12 cellular contexts compared by ENCODE assay signal in the genomic region with DNA sequence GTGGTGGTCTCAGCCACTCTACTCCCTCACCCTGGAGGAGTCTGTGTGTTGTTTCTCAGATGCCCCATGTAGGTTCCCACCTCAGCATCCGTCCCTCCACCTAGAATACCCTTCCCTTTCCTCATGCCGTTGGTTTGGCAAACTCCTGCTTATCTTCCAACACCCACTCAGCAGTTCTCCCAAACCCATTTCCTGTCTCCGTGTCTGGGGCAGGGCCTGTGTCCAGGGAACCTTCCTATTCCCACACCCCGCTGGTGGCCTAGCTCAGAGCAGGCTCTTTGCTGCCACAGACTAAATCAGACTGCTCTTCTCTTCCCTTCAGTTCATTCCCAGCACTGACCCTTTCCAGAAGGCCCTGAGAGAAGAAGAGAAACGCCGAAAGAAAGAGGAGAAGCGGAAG. TPM values are rescaled to one million over a fixed set of nuclear protein-coding genes. Genes with fewer than 3 reads are reported as not detected.
DNase-seq lines count a peak whose midpoint lies in the region; ATAC-seq lines count a peak whose summit lies in the region.
"Had no signal": no experiment of that assay in that cellular context is flagged by ENCODE, and none has a peak within 500 bp of the region (broad histone marks: within the 10 kb centered on the region; RNA-seq: fewer than 3 reads in every experiment).

No MANE protein-coding gene starts in this region.

- H3K4me3 ChIP-seq in right cardiac atrium (ENCODE audit: low read length): no peak overlapping the region
- H3K4me3 ChIP-seq: mucosa of descending colon had no signal

- H3K27me3 ChIP-seq in right cardiac atrium (ENCODE audit: control insufficient read depth, insufficient read depth): no peaks in the 10 kb centered on the region

- H3K27me3 Mint-ChIP-seq in T-helper 2 cell treated with Interferon-gamma antibody and Interleukin-4, amounts not matched to agents 5 μg/mL and 100 μg/mL, for 36 hours (ENCODE audit: low read depth): no peaks in the 10 kb centered on the region
- H3K27me3 Mint-ChIP-seq in activated T-helper 2 cell treated with anti-CD3 and anti-CD28 coated beads, Interferon-gamma antibody, Interleukin-2, Interleukin-4, amounts not matched to agents 10 μg/mL and 5 μg/mL and 100 μg/mL, durations not matched to agents 14 hours and 24 hours and 36 hours (ENCODE audit: low read depth): no peaks in the 10 kb centered on the region
- H3K27me3 Mint-ChIP-seq: activated B cell treated with CpG ODN at 0.5 μM for 24 hours had no signal

- H3K27ac ChIP-seq in right cardiac atrium (ENCODE audit: low read length): peak overlapping the region; percentile 9

- WGBS in right cardiac atrium: 42% methylated on average over 7 of the region's 7 CpGs

- H3K9me3 ChIP-seq in right cardiac atrium (ENCODE audit: control insufficient read depth, low read length): no peaks in the 10 kb centered on the region
- H3K9me3 ChIP-seq: mucosa of descending colon had no signal

- H3K9me3 Mint-ChIP-seq in T-helper 2 cell treated with Interferon-gamma antibody and Interleukin-4, amounts not matched to agents 5 μg/mL and 100 μg/mL, for 36 hours: no peaks in the 10 kb centered on the region
- H3K9me3 Mint-ChIP-seq in activated T-helper 2 cell treated with anti-CD3 and anti-CD28 coated beads, Interferon-gamma antibody, Interleukin-2, Interleukin-4, amounts not matched to agents 10 μg/mL and 5 μg/mL and 100 μg/mL, durations not matched to agents 14 hours and 24 hours and 36 hours: no peaks in the 10 kb centered on the region
- H3K9me3 Mint-ChIP-seq in stimulated activated effector memory CD8-positive, alpha-beta T cell treated with anti-CD3 and anti-CD28 coated beads, Interleukin-12 subunit alpha, Interleukin-12 subunit beta, amount 100 ng/mL, for 72 hours: no peaks in the 10 kb centered on the region
- H3K9me3 Mint-ChIP-seq: activated B cell treated with CpG ODN at 0.5 μM for 24 hours had no signal

- H3K4me1 ChIP-seq in right cardiac atrium (ENCODE audit: control insufficient read depth, insufficient read depth, low read length): peaks cover 18% of the 10 kb centered on the region

- intact Hi-C loops in activated T-helper 2 cell treated with anti-CD3 and anti-CD28 coated beads, Interferon-gamma antibody, Interleukin-2, Interleukin-4, amounts not matched to agents 10 μg/mL and 5 μg/mL and 100 μg/mL, durations not matched to agents 14 hours and 24 hours and 36 hours (cut with micrococcal nuclease): no loop called here
- intact Hi-C loops in right cardiac atrium (cut with DNase I): no loop called here

- peaks cover 19% of the 10 kb centered on the region for H3K4me1 Mint-ChIP-seq in T-helper 2 cell treated with Interferon-gamma antibody and Interleukin-4, amounts not matched to agents 5 μg/mL and 100 μg/mL, for 36 hours (ENCODE audit: low read depth)
- peaks cover 37% of the 10 kb centered on the region for H3K4me1 Mint-ChIP-seq in activated T-helper 2 cell treated with anti-CD3 and anti-CD28 coated beads, Interferon-gamma antibody, Interleukin-2, Interleukin-4, amounts not matched to agents 10 μg/mL and 5 μg/mL and 100 μg/mL, durations not matched to agents 14 hours and 24 hours and 36 hours (ENCODE audit: low read depth)
- peaks cover 70% of the 10 kb centered on the region for H3K4me1 Mint-ChIP-seq in stimulated activated effector memory CD8-positive, alpha-beta T cell treated with anti-CD3 and anti-CD28 coated beads, Interleukin-12 subunit alpha, Interleukin-12 subunit beta, amount 100 ng/mL, for 72 hours

- H3K27ac Mint-ChIP-seq in T-helper 2 cell treated with Interferon-gamma antibody and Interleukin-4, amounts not matched to agents 5 μg/mL and 100 μg/mL, for 36 hours: peak overlapping the region; percentile 60
- peak overlapping the region; percentile 30 for H3K27ac Mint-ChIP-seq in activated T-helper 2 cell treated with anti-CD3 and anti-CD28 coated beads, Interferon-gamma antibody, Interleukin-2, Interleukin-4, amounts not matched to agents 10 μg/mL and 5 μg/mL and 100 μg/mL, durations not matched to agents 14 hours and 24 hours and 36 hours
- peak overlapping the region; percentile 82 for H3K27ac Mint-ChIP-seq in stimulated activated effector memory CD8-positive, alpha-beta T cell treated with anti-CD3 and anti-CD28 coated beads, Interleukin-12 subunit alpha, Interleukin-12 subunit beta, amount 100 ng/mL, for 72 hours
- H3K27ac Mint-ChIP-seq: activated B cell treated with CpG ODN at 0.5 μM for 24 hours had no signal

- ATAC-seq in right cardiac atrium (peak; percentile 24 to 68), HG02610 (IDR thresholded peaks at IDR 0.05; ENCODE audit: unreplicated experiment) (no peak), GM21723 (IDR thresholded peaks at IDR 0.05; ENCODE audit: unreplicated experiment) (no peak)
- ATAC-seq in stimulated activated effector memory CD8-positive, alpha-beta T cell treated with anti-CD3 and anti-CD28 coated beads, Interleukin-12 subunit alpha, Interleukin-12 subunit beta, amount 100 ng/mL, for 72 hours: no peak
- ATAC-seq: mucosa of descending colon had no signal

- H3K36me3 Mint-ChIP-seq in T-helper 2 cell treated with Interferon-gamma antibody and Interleukin-4, amounts not matched to agents 5 μg/mL and 100 μg/mL, for 36 hours (ENCODE audit: low read depth): peaks cover 34% of the 10 kb centered on the region
- peaks cover 36% of the 10 kb centered on the region for H3K36me3 Mint-ChIP-seq in activated T-helper 2 cell treated with anti-CD3 and anti-CD28 coated beads, Interferon-gamma antibody, Interleukin-2, Interleukin-4, amounts not matched to agents 10 μg/mL and 5 μg/mL and 100 μg/mL, durations not matched to agents 14 hours and 24 hours and 36 hours (ENCODE audit: low read depth)
- H3K36me3 Mint-ChIP-seq in stimulated activated effector memory CD8-positive, alpha-beta T cell treated with anti-CD3 and anti-CD28 coated beads, Interleukin-12 subunit alpha, Interleukin-12 subunit beta, amount 100 ng/mL, for 72 hours: peaks cover 26% of the 10 kb centered on the region

- no peak overlapping the region for H3K4me3 Mint-ChIP-seq in T-helper 2 cell treated with Interferon-gamma antibody and Interleukin-4, amounts not matched to agents 5 μg/mL and 100 μg/mL, for 36 hours
- H3K4me3 Mint-ChIP-seq in activated T-helper 2 cell treated with anti-CD3 and anti-CD28 coated beads, Interferon-gamma antibody, Interleukin-2, Interleukin-4, amounts not matched to agents 10 μg/mL and 5 μg/mL and 100 μg/mL, durations not matched to agents 14 hours and 24 hours and 36 hours (ENCODE audit: low read depth): no peak overlapping the region
- H3K4me3 Mint-ChIP-seq in stimulated activated effector memory CD8-positive, alpha-beta T cell treated with anti-CD3 and anti-CD28 coated beads, Interleukin-12 subunit alpha, Interleukin-12 subunit beta, amount 100 ng/mL, for 72 hours: no peak overlapping the region
- H3K4me3 Mint-ChIP-seq: activated B cell treated with CpG ODN at 0.5 μM for 24 hours had no signal

- DNase-seq in T-helper 2 cell treated with Interferon-gamma antibody and Interleukin-4, amounts not matched to agents 5 μg/mL and 100 μg/mL, for 36 hours (ENCODE audit: low spot score): no peak
- DNase-seq in T-helper 2 cell: no peak
- DNase-seq in activated T-helper 2 cell treated with anti-CD3 and anti-CD28 coated beads, Interferon-gamma antibody, Interleukin-2, Interleukin-4, amounts not matched to agents 10 μg/mL and 5 μg/mL and 100 μg/mL, durations not matched to agents 14 hours and 24 hours and 36 hours (ENCODE audit: low spot score): no peak
- DNase-seq in right cardiac atrium: peak in 2 of 3 donors; percentile 59 to 65
- DNase-seq in stimulated activated effector memory CD8-positive, alpha-beta T cell treated with anti-CD3 and anti-CD28 coated beads, Interleukin-12 subunit alpha, Interleukin-12 subunit beta, amount 100 ng/mL, for 72 hours (ENCODE audit: low spot score in 2 of 2): no peak
- no peak for DNase-seq in Ammon's horn (ENCODE audit: low spot score)
- DNase-seq: 8988T; activated B cell treated with CpG ODN at 0.5 μM for 24 hours; activated effector memory CD4-positive, alpha-beta T cell treated with anti-CD3 and anti-CD28 coated beads, Interleukin-2, amount 50 U/mL, for 16 hours had no signal

RNA-seq across cellular contexts. Expression of gene SREBF2, which starts 7.5 kb away (rescaled TPM):
- total RNA-seq in activated T-helper 2 cell treated with anti-CD3 and anti-CD28 coated beads, Interferon-gamma antibody, Interleukin-2, Interleukin-4, amounts not matched to agents 10 μg/mL and 5 μg/mL and 100 μg/mL, durations not matched to agents 14 hours and 24 hours and 36 hours: 191 and 202 TPM in 2 replicates
- 100 to 1,000 TPM in 2 of 4 donors, 10 to 100 TPM in 2; 77.8 to 119 (median 106) TPM for total RNA-seq in right cardiac atrium
- 71.2 TPM for polyA plus RNA-seq in right cardiac atrium

RNA-seq across cellular contexts. Expression of gene CCDC134, which starts 24.9 kb away (rescaled TPM):
- 17.4 and 19.6 TPM in 2 replicates for total RNA-seq in activated T-helper 2 cell treated with anti-CD3 and anti-CD28 coated beads, Interferon-gamma antibody, Interleukin-2, Interleukin-4, amounts not matched to agents 10 μg/mL and 5 μg/mL and 100 μg/mL, durations not matched to agents 14 hours and 24 hours and 36 hours
- 1 to 10 TPM; 4.1 to 6.6 (median 5.1) TPM for total RNA-seq in right cardiac atrium
- 2.2 TPM for polyA plus RNA-seq in right cardiac atrium

Comparison
In these comparisons a context has a peak if more than half of its experiments do, and no peak if none do; other contexts are left out.
1. DNase-seq: peak in right cardiac atrium (2 of 3); none in T-helper 2 cell treated with Interferon-gamma antibody and Interleukin-4, amounts not matched to agents 5 μg/mL and 100 μg/mL, for 36 hours (single experiment), T-helper 2 cell (0 of 5), activated T-helper 2 cell treated with anti-CD3 and anti-CD28 coated beads, Interferon-gamma antibody, Interleukin-2, Interleukin-4, amounts not matched to agents 10 μg/mL and 5 μg/mL and 100 μg/mL, durations not matched to agents 14 hours and 24 hours and 36 hours (single experiment), stimulated activated effector memory CD8-positive, alpha-beta T cell treated with anti-CD3 and anti-CD28 coated beads, Interleukin-12 subunit alpha, Interleukin-12 subunit beta, amount 100 ng/mL, for 72 hours (0 of 2) and Ammon's horn (single experiment).
2. H3K27ac Mint-ChIP-seq: peak in every context shown above with its lines; median percentile 82 in stimulated activated effector memory CD8-positive, alpha-beta T cell treated with anti-CD3 and anti-CD28 coated beads, Interleukin-12 subunit alpha, Interleukin-12 subunit beta, amount 100 ng/mL, for 72 hours; 60 in T-helper 2 cell treated with Interferon-gamma antibody and Interleukin-4, amounts not matched to agents 5 μg/mL and 100 μg/mL, for 36 hours; 30 in activated T-helper 2 cell treated with anti-CD3 and anti-CD28 coated beads, Interferon-gamma antibody, Interleukin-2, Interleukin-4, amounts not matched to agents 10 μg/mL and 5 μg/mL and 100 μg/mL, durations not matched to agents 14 hours and 24 hours and 36 hours.
3. ATAC-seq: peak in right cardiac atrium (2 of 2); none in stimulated activated effector memory CD8-positive, alpha-beta T cell treated with anti-CD3 and anti-CD28 coated beads, Interleukin-12 subunit alpha, Interleukin-12 subunit beta, amount 100 ng/mL, for 72 hours (single experiment), HG02610 (single experiment) and GM21723 (single experiment).